20 cellular contexts compared by ENCODE assay signal in genomic region chr9:93909242-93909616, GRCh38. TPM values are rescaled to one million over a fixed set of nuclear protein-coding genes. Genes with fewer than 3 reads are reported as not detected.
A peak's percentile ranks its signal among the peaks of the same experiment; 100 is the strongest.
DNase-seq lines count a peak whose midpoint lies in the region; TF ChIP-seq lines count a peak whose summit lies in the region.
"Had no signal": no experiment of that assay in that cellular context is flagged by ENCODE, and none has a peak within 500 bp of the region (broad histone marks: within the 10 kb centered on the region; RNA-seq: fewer than 3 reads in every experiment).

No MANE protein-coding gene starts in this region.

- no peaks in the 10 kb centered on the region for H4K20me1 ChIP-seq in DOHH2 (ENCODE audit: control insufficient read depth, insufficient read depth, low read depth, low read length)
- H4K20me1 ChIP-seq: BLaER1 treated with 17β-estradiol and CSF1 and Interleukin-3, amounts not matched to agents 10 nM and 100 nM had no signal

- H3K27me3 ChIP-seq in DOHH2 (ENCODE audit: control insufficient read depth, low read length) (0 out of 2 replicates have a peak, but pooled peaks cover 6% of the 10 kb centered on the region), brain microvascular endothelial cell (replicated peaks) (no peaks in the 10 kb centered on the region)

- in situ Hi-C loops in brain microvascular endothelial cell (cut with HindIII; ENCODE audit: low pct_ligation_motif_present, low sequenced_read_pairs): no loop called here

- no peaks in the 10 kb centered on the region for H3K9me2 ChIP-seq in DOHH2 (replicated peaks; ENCODE audit: control insufficient read depth, low read length)

- H3K9me3 Mint-ChIP-seq in chondrocyte (ENCODE audit: low read depth) (no peaks in the 10 kb centered on the region), progenitor cell of endocrine pancreas (ENCODE audit: low read depth) (no peaks in the 10 kb centered on the region)
- H3K9me3 Mint-ChIP-seq in activated T-helper 1 cell treated with anti-CD3 and anti-CD28 coated beads, Interleukin-12 subunit alpha, Interleukin-12 subunit beta, Interleukin-2, Interleukin-4 antibody, amounts not matched to agents 30 ng/mL and 10 ng/mL and 1 ng/mL, durations not matched to agents 14 hours and 24 hours and 36 hours: no peaks in the 10 kb centered on the region
- H3K9me3 Mint-ChIP-seq: CD4-positive, alpha-beta memory T cell; T-cell had no signal

- H3K4me3 ChIP-seq in DOHH2 (ENCODE audit: low read length): no peak overlapping the region
- no peak overlapping the region for H3K4me3 ChIP-seq in brain microvascular endothelial cell (ENCODE audit: low read depth, low read length)
- H3K4me3 ChIP-seq: BLaER1 treated with 17β-estradiol and CSF1 and Interleukin-3, amounts not matched to agents 10 nM and 100 nM; HAP-1; SJCRH30 had no signal

- H3K4me2 ChIP-seq in DOHH2 (ENCODE audit: low read length): 0 out of 2 replicates have a peak overlapping the region, but pooled peaks have one; percentile 6
- H3K4me2 ChIP-seq: BLaER1 treated with 17β-estradiol and CSF1 and Interleukin-3, amounts not matched to agents 10 nM and 100 nM; KMS-11 had no signal

- DNase-seq in NCI-H510A treated with DMSO at 0.1 percent for 48 hours (lab: John Stamatoyannopoulos, UW) (peak; percentile 50), NCI-H510A (lab: John Stamatoyannopoulos, UW) (no peak), chondrocyte (ENCODE audit: low spot score) (peak; percentile 36), progenitor cell of endocrine pancreas (ENCODE audit: low spot score, unreplicated experiment) (no peak), HK-2 (ENCODE audit: unreplicated experiment) (no peak), brain microvascular endothelial cell (no peak)
- no peak for DNase-seq in activated T-helper 1 cell treated with anti-CD3 and anti-CD28 coated beads, Interleukin-12 subunit alpha, Interleukin-12 subunit beta, Interleukin-2, Interleukin-4 antibody, amounts not matched to agents 30 ng/mL and 10 ng/mL and 1 ng/mL, durations not matched to agents 14 hours and 24 hours and 36 hours (ENCODE audit: low spot score)
- DNase-seq: 8988T; CD4-positive, alpha-beta memory T cell; GDM1; NCI-H1930; NCI-H2227 treated with DMSO at 0.1 percent for 48 hours; NCI-H82; SJCRH30 had no signal

- H3K27ac ChIP-seq in DOHH2 (ENCODE audit: low read depth, low read length) (no peak overlapping the region), brain microvascular endothelial cell (no peak overlapping the region)
- H3K27ac ChIP-seq: BLaER1 treated with 17β-estradiol and CSF1 and Interleukin-3, amounts not matched to agents 10 nM and 100 nM; KMS-11; SJCRH30 had no signal

- H3K36me3 Mint-ChIP-seq in chondrocyte (ENCODE audit: low read depth) (no peaks in the 10 kb centered on the region), progenitor cell of endocrine pancreas (ENCODE audit: insufficient read depth) (no peaks in the 10 kb centered on the region)
- no peaks in the 10 kb centered on the region for H3K36me3 Mint-ChIP-seq in activated T-helper 1 cell treated with anti-CD3 and anti-CD28 coated beads, Interleukin-12 subunit alpha, Interleukin-12 subunit beta, Interleukin-2, Interleukin-4 antibody, amounts not matched to agents 30 ng/mL and 10 ng/mL and 1 ng/mL, durations not matched to agents 14 hours and 24 hours and 36 hours (ENCODE audit: low read depth)
- H3K36me3 Mint-ChIP-seq: CD4-positive, alpha-beta memory T cell; T-cell had no signal

- peaks cover 10% of the 10 kb centered on the region for H3K4me1 ChIP-seq in DOHH2 (ENCODE audit: control insufficient read depth, low read length)
- H3K4me1 ChIP-seq: SJCRH30 had no signal

- H3K36me3 ChIP-seq in DOHH2 (ENCODE audit: control insufficient read depth, low read length) (no peaks in the 10 kb centered on the region), brain microvascular endothelial cell (replicated peaks) (no peaks in the 10 kb centered on the region)
- H3K36me3 ChIP-seq: BLaER1 treated with 17β-estradiol and CSF1 and Interleukin-3, amounts not matched to agents 10 nM and 100 nM; HAP-1; SJCRH30 had no signal

- H3K4me3 Mint-ChIP-seq in chondrocyte (ENCODE audit: unreplicated experiment) (no peak overlapping the region), progenitor cell of endocrine pancreas (ENCODE audit: low read depth) (peak overlapping the region; percentile 11)
- no peak overlapping the region for H3K4me3 Mint-ChIP-seq in activated T-helper 1 cell treated with anti-CD3 and anti-CD28 coated beads, Interleukin-12 subunit alpha, Interleukin-12 subunit beta, Interleukin-2, Interleukin-4 antibody, amounts not matched to agents 30 ng/mL and 10 ng/mL and 1 ng/mL, durations not matched to agents 14 hours and 24 hours and 36 hours
- H3K4me3 Mint-ChIP-seq: CD4-positive, alpha-beta memory T cell; T-cell had no signal

- TF ChIP-seq CTCF in DOHH2 (IDR thresholded peaks at IDR 0.05; ENCODE audit: low read depth, low read length, poor library complexity, severe bottlenecking): no peak
- no peak for TF ChIP-seq CTCF in chondrocyte (IDR thresholded peaks at IDR 0.05)
- peak; percentile 49 for TF ChIP-seq CTCF in progenitor cell of endocrine pancreas (IDR thresholded peaks at IDR 0.05; ENCODE audit: unreplicated experiment)
- TF ChIP-seq CTCF in brain microvascular endothelial cell (IDR thresholded peaks at IDR 0.05; ENCODE audit: low read depth, low read length, missing control alignments): no peak

- no peaks in the 10 kb centered on the region for H3F3A ChIP-seq in DOHH2 (ENCODE audit: control insufficient read depth, insufficient read depth)

- H3K9me3 ChIP-seq in DOHH2 (ENCODE audit: control insufficient read depth, insufficient read depth, low read length): no peaks in the 10 kb centered on the region
- H3K9me3 ChIP-seq: BLaER1 treated with 17β-estradiol and CSF1 and Interleukin-3, amounts not matched to agents 10 nM and 100 nM; HAP-1; SJCRH30 had no signal

- no peaks in the 10 kb centered on the region for H3K4me1 Mint-ChIP-seq in chondrocyte (ENCODE audit: low read depth)
- H3K4me1 Mint-ChIP-seq in progenitor cell of endocrine pancreas (ENCODE audit: low read depth): peaks cover 5% of the 10 kb centered on the region
- H3K4me1 Mint-ChIP-seq in activated T-helper 1 cell treated with anti-CD3 and anti-CD28 coated beads, Interleukin-12 subunit alpha, Interleukin-12 subunit beta, Interleukin-2, Interleukin-4 antibody, amounts not matched to agents 30 ng/mL and 10 ng/mL and 1 ng/mL, durations not matched to agents 14 hours and 24 hours and 36 hours (ENCODE audit: low read depth): no peaks in the 10 kb centered on the region

- intact Hi-C loops in activated T-helper 1 cell treated with anti-CD3 and anti-CD28 coated beads, Interleukin-12 subunit alpha, Interleukin-12 subunit beta, Interleukin-2, Interleukin-4 antibody, amounts not matched to agents 30 ng/mL and 10 ng/mL and 1 ng/mL, durations not matched to agents 14 hours and 24 hours and 36 hours (cut with micrococcal nuclease): no loop called here

- no peaks in the 10 kb centered on the region for H3K79me2 ChIP-seq in DOHH2 (ENCODE audit: control insufficient read depth, low read length)

- H3K27me3 Mint-ChIP-seq in chondrocyte (ENCODE audit: low read depth) (peaks cover 28% of the 10 kb centered on the region), progenitor cell of endocrine pancreas (peaks cover 13% of the 10 kb centered on the region)
- peaks cover 9% of the 10 kb centered on the region for H3K27me3 Mint-ChIP-seq in activated T-helper 1 cell treated with anti-CD3 and anti-CD28 coated beads, Interleukin-12 subunit alpha, Interleukin-12 subunit beta, Interleukin-2, Interleukin-4 antibody, amounts not matched to agents 30 ng/mL and 10 ng/mL and 1 ng/mL, durations not matched to agents 14 hours and 24 hours and 36 hours (ENCODE audit: insufficient read depth)

- H3K27ac Mint-ChIP-seq in chondrocyte (ENCODE audit: unreplicated experiment) (no peak overlapping the region), progenitor cell of endocrine pancreas (peak overlapping the region; percentile 88)
- no peak overlapping the region for H3K27ac Mint-ChIP-seq in activated T-helper 1 cell treated with anti-CD3 and anti-CD28 coated beads, Interleukin-12 subunit alpha, Interleukin-12 subunit beta, Interleukin-2, Interleukin-4 antibody, amounts not matched to agents 30 ng/mL and 10 ng/mL and 1 ng/mL, durations not matched to agents 14 hours and 24 hours and 36 hours
- H3K27ac Mint-ChIP-seq: T-cell had no signal

RNA-seq across cellular contexts. Expression of gene BARX1, which starts 45.9 kb away (rescaled TPM):
- total RNA-seq in chondrocyte (0.77 to 6.7 TPM (median 2.1 TPM) in 3 replicates), progenitor cell of endocrine pancreas (0.74 and 3.3 TPM in 2 replicates)
- total RNA-seq in activated T-helper 1 cell treated with anti-CD3 and anti-CD28 coated beads, Interleukin-12 subunit alpha, Interleukin-12 subunit beta, Interleukin-2, Interleukin-4 antibody, amounts not matched to agents 30 ng/mL and 10 ng/mL and 1 ng/mL, durations not matched to agents 14 hours and 24 hours and 36 hours: 0.15 and 0.21 TPM in 2 replicates
- total RNA-seq: CD4-positive, alpha-beta memory T cell; HT1080; SJCRH30; T-cell had no signal

Comparison
In these comparisons a context has a peak if more than half of its experiments do, and no peak if none do; other contexts are left out.
1. DNase-seq: peak in NCI-H510A treated with DMSO at 0.1 percent for 48 hours (single experiment) and chondrocyte (single experiment); none in NCI-H510A (single experiment), progenitor cell of endocrine pancreas (single experiment), HK-2 (single experiment), brain microvascular endothelial cell (single experiment) and activated T-helper 1 cell treated with anti-CD3 and anti-CD28 coated beads, Interleukin-12 subunit alpha, Interleukin-12 subunit beta, Interleukin-2, Interleukin-4 antibody, amounts not matched to agents 30 ng/mL and 10 ng/mL and 1 ng/mL, durations not matched to agents 14 hours and 24 hours and 36 hours (single experiment).